33 cellular contexts compared by ENCODE assay signal in the genomic region with DNA sequence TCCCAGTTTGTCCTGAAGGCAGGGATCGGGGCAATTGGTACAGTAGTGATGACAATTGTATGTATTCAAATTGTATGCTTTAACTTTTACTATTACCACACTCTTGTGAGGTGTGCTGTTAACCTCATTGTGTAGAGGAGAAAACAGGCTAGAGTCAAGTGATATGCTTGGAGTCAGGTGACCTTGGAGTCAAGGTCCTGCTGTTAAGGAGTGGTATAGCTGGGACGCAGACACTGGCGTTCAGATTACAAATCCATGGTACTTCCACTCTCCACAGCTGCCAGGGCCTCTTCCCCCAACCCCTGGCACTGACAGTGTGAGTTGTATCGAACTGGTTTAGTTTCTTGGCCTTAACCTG. TPM values are rescaled to one million over a fixed set of nuclear protein-coding genes. Genes with fewer than 3 reads are reported as not detected.
A peak's percentile ranks its signal among the peaks of the same experiment; 100 is the strongest.
DNase-seq lines count a peak whose midpoint lies in the region; ATAC-seq, FAIRE-seq and TF ChIP-seq lines count a peak whose summit lies in the region.
"Had no signal": no experiment of that assay in that cellular context is flagged by ENCODE, and none has a peak within 500 bp of the region (broad histone marks: within the 10 kb centered on the region; RNA-seq: fewer than 3 reads in every experiment).

No MANE protein-coding gene starts in this region.

- no peak overlapping the region for H3K4me2 ChIP-seq in BLaER1
- H3K4me2 ChIP-seq in astrocyte (ENCODE audit: low read length): no peak overlapping the region

- peaks cover 100% of the 10 kb centered on the region for H3K36me3 ChIP-seq in BLaER1
- peaks cover 27% of the 10 kb centered on the region for H3K36me3 ChIP-seq in astrocyte (ENCODE audit: insufficient read depth, low read length)

- peaks cover 21% of the 10 kb centered on the region for H3K36me3 Mint-ChIP-seq in astrocyte (ENCODE audit: low read depth, unreplicated experiment)
- peaks cover 19% of the 10 kb centered on the region for H3K36me3 Mint-ChIP-seq in memory B cell

- DNase-seq in astrocyte (ENCODE audit: low read depth): no peak
- no peak for DNase-seq in memory B cell (ENCODE audit: low spot score in 2 of 2)
- no peak for DNase-seq in NCI-H524 treated with DMSO at 0.1 percent for 48 hours (lab: John Stamatoyannopoulos, UW)
- DNase-seq in stimulated activated CD4-positive, alpha-beta T cell treated with anti-CD3 and anti-CD28 coated beads, Interleukin-4, amount 100 ng/mL, for 24 hours: no peak
- DNase-seq in superior temporal gyrus (ENCODE audit: extremely low spot score): no peak
- DNase-seq: activated CD4-positive, alpha-beta T cell treated with anti-CD3 and anti-CD28 coated beads, Interleukin-2, amount 50 U/mL, for 48 hours; activated CD4-positive, CD25-positive, alpha-beta regulatory T cell; activated CD8-positive, alpha-beta memory T cell treated with anti-CD3 and anti-CD28 coated beads, Interleukin-2, amount 50 U/mL, for 4 hours; activated naive CD4-positive, alpha-beta T cell treated with anti-CD3 and anti-CD28 coated beads, Interleukin-2, amount 10 ng/mL, durations not matched to agents 7 days and 5 days; colonic mucosa; effector CD8-positive, alpha-beta T cell; GOT3; hippocampal formation; KBM-7; left colon; mesenchymal stem cell; NCI-H1092; NCI-H1694 treated with DMSO at 0.1 percent for 48 hours; NCI-H446; NCI-H82; sigmoid colon; stimulated activated CD4-positive, alpha-beta T cell treated with anti-CD3 and anti-CD28 coated beads, Interleukin-4, amount 100 ng/mL, for 4 hours had no signal

- no peak overlapping the region for H3K9ac ChIP-seq in BLaER1
- no peak overlapping the region for H3K9ac ChIP-seq in astrocyte (ENCODE audit: low read length)

- H4K20me1 ChIP-seq in BLaER1 (peaks cover 66% of the 10 kb centered on the region), astrocyte (ENCODE audit: insufficient read depth, low read length) (peaks cover 9% of the 10 kb centered on the region)

- H3K79me2 ChIP-seq in astrocyte (ENCODE audit: insufficient read depth, low read length): peaks cover 8% of the 10 kb centered on the region

- H3K27me3 ChIP-seq in BLaER1 (no peaks in the 10 kb centered on the region), astrocyte (ENCODE audit: insufficient read depth, low read length) (no peaks in the 10 kb centered on the region)
- H3K27me3 ChIP-seq: colonic mucosa, sigmoid colon, testis had no signal

- H3K9me3 Mint-ChIP-seq in astrocyte (ENCODE audit: unreplicated experiment) (no peaks in the 10 kb centered on the region), memory B cell (no peaks in the 10 kb centered on the region)
- H3K9me3 Mint-ChIP-seq: activated naive CD4-positive, alpha-beta T cell treated with anti-CD3 and anti-CD28 coated beads, Interleukin-2, amount 10 ng/mL, durations not matched to agents 7 days and 5 days; CD14-positive monocyte had no signal

- H3K4me1 ChIP-seq in BLaER1: peaks cover 52% of the 10 kb centered on the region
- H3K4me1 ChIP-seq in astrocyte (ENCODE audit: insufficient read depth, low read length): no peaks in the 10 kb centered on the region
- H3K4me1 ChIP-seq: colonic mucosa, sigmoid colon had no signal

- H3K4me3 ChIP-seq in BLaER1 (no peak overlapping the region), astrocyte (ENCODE audit: insufficient read depth, low read depth, low read length) (no peak overlapping the region)
- H3K4me3 ChIP-seq: colonic mucosa, sigmoid colon, testis had no signal

- H3K27me3 Mint-ChIP-seq in astrocyte (ENCODE audit: low read depth, unreplicated experiment) (no peaks in the 10 kb centered on the region), memory B cell (no peaks in the 10 kb centered on the region)
- H3K27me3 Mint-ChIP-seq: activated naive CD4-positive, alpha-beta T cell treated with anti-CD3 and anti-CD28 coated beads, Interleukin-2, amount 10 ng/mL, durations not matched to agents 7 days and 5 days; progenitor cell of endocrine pancreas had no signal

- H3K27ac ChIP-seq in 22Rv1: peak overlapping the region; percentile 10; the same call in 1 of the 2 replicates
- H3K27ac ChIP-seq in BLaER1: 0 out of 2 replicates have a peak overlapping the region, but pooled peaks have one; percentile 65
- H3K27ac ChIP-seq in astrocyte (ENCODE audit: low read depth, low read length): no peak overlapping the region
- H3K27ac ChIP-seq: colonic mucosa, epithelial cell of prostate, sigmoid colon, testis had no signal

- H3K4me1 Mint-ChIP-seq in astrocyte (ENCODE audit: low read depth, unreplicated experiment) (no peaks in the 10 kb centered on the region), memory B cell (peaks cover 9% of the 10 kb centered on the region)
- H3K4me1 Mint-ChIP-seq: activated naive CD4-positive, alpha-beta T cell treated with anti-CD3 and anti-CD28 coated beads, Interleukin-2, amount 10 ng/mL, durations not matched to agents 7 days and 5 days had no signal

- ATAC-seq in memory B cell (ENCODE audit: low read depth): no peak
- no peak for ATAC-seq in GM21529 (IDR thresholded peaks at IDR 0.05; ENCODE audit: unreplicated experiment)

- H2AFZ ChIP-seq in astrocyte (ENCODE audit: low read depth, low read length): no peak overlapping the region

- TF ChIP-seq CTCF in 22Rv1 (IDR thresholded peaks at IDR 0.05): no peak
- no peak for TF ChIP-seq CTCF in astrocyte (IDR thresholded peaks at IDR 0.05; ENCODE audit: insufficient read depth, low read depth, low read length)

- H3K27ac Mint-ChIP-seq in astrocyte (ENCODE audit: unreplicated experiment): peak overlapping the region; percentile 7
- peak overlapping the region; percentile 45 for H3K27ac Mint-ChIP-seq in memory B cell
- H3K27ac Mint-ChIP-seq: activated naive CD4-positive, alpha-beta T cell treated with anti-CD3 and anti-CD28 coated beads, Interleukin-2, amount 10 ng/mL, durations not matched to agents 7 days and 5 days; progenitor cell of endocrine pancreas had no signal

- no peak for FAIRE-seq in astrocyte (lab: Jason Lieb, UNC)
- FAIRE-seq: bronchial epithelial cell had no signal

- H3K4me3 Mint-ChIP-seq in astrocyte (ENCODE audit: unreplicated experiment) (no peak overlapping the region), memory B cell (no peak overlapping the region)
- H3K4me3 Mint-ChIP-seq: activated naive CD4-positive, alpha-beta T cell treated with anti-CD3 and anti-CD28 coated beads, Interleukin-2, amount 10 ng/mL, durations not matched to agents 7 days and 5 days; CD14-positive monocyte had no signal

- no peaks in the 10 kb centered on the region for H3K9me3 ChIP-seq in BLaER1
- no peaks in the 10 kb centered on the region for H3K9me3 ChIP-seq in astrocyte (ENCODE audit: insufficient read depth, low read depth, low read length)
- H3K9me3 ChIP-seq: colonic mucosa, sigmoid colon, testis had no signal

RNA-seq across cellular contexts. Expression of gene CNPY3, which starts 10.5 kb away (rescaled TPM):
- 37.1 and 37.4 TPM in 2 replicates for total RNA-seq in astrocyte

RNA-seq across cellular contexts. Expression of gene GNMT, which starts 20.8 kb away (rescaled TPM):
- total RNA-seq in astrocyte: 0.68 TPM in 1 of 2 replicates, not detected in the other
- total RNA-seq: Daoy had no signal

RNA-seq across cellular contexts. Expression of gene PTCRA, which starts 23.9 kb away (rescaled TPM):
- total RNA-seq in astrocyte: not detected in 2 replicates
- total RNA-seq: bronchial epithelial cell, colonic mucosa, Daoy, left colon, M059J, progenitor cell of endocrine pancreas, RPMI7951, sigmoid colon had no signal

RNA-seq across cellular contexts. Expression of gene PEX6, which starts 39.2 kb away (rescaled TPM):
- total RNA-seq in astrocyte: 22.7 and 27.1 TPM in 2 replicates

RNA-seq across cellular contexts. Expression of gene PPP2R5D, which starts 44.6 kb away (rescaled TPM):
- total RNA-seq in astrocyte: 48.0 and 53.0 TPM in 2 replicates
